In the genomic region with DNA sequence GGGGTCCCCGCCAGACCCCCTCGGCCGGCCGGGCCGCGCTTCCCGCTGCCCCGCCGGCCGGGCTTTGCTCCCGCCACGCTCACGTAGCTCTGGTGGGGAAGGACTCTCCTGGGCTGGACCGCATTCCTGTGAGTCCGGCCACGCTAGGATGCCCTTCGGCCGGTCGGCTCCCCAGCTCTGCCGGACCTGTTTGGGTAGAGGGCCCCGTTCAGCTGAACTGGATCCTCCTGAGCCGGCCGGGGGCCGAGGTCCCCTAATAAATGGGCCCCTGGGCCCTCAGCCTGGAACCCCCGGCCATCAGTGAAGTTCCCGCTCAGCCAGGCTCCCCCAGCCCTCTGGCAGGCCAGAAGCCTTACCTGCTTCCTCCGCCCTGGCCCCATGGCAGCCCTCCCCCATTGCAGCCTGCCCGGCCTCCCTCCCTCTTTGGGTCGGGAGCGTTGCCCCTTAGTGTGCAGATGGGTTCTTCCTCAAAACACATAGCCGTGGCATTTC, we compare ENCODE assay signal across 8 cellular contexts. TPM values are rescaled to one million over a fixed set of nuclear protein-coding genes. Genes with fewer than 3 reads are reported as not detected.
DNase-seq lines count a peak whose midpoint lies in the region; ATAC-seq and TF ChIP-seq lines count a peak whose summit lies in the region.

No MANE protein-coding gene starts in this region.

- no peaks in the 10 kb centered on the region for H3K9me3 Mint-ChIP-seq in activated naive CD4-positive, alpha-beta T cell treated with anti-CD3 and anti-CD28 coated beads, Interleukin-2, amount 50 U/mL, for 72 hours

- TF ChIP-seq POLR2A in sigmoid colon (IDR thresholded peaks at IDR 0.05) = no peak

- peak overlapping the region; percentile 58 to 86 for H3K27ac Mint-ChIP-seq in activated naive CD4-positive, alpha-beta T cell treated with anti-CD3 and anti-CD28 coated beads, Interleukin-2, amount 50 U/mL, for 72 hours

- WGBS in sigmoid colon, 2 donors = 1% methylated on average over 31 of the region's 31 CpGs

- H3K4me2 ChIP-seq in MM.1S (ENCODE audit: low read depth, low read length) = peak overlapping the region; percentile 77

- no peaks in the 10 kb centered on the region for H3K9me2 ChIP-seq in MM.1S (replicated peaks; ENCODE audit: insufficient read depth, low read length)

- peak overlapping the region; percentile 65 for H3K9ac ChIP-seq in MM.1S (ENCODE audit: low read length)

- H3K9me3 ChIP-seq in MM.1S (replicated peaks; ENCODE audit: insufficient read depth, low read length) = no peaks in the 10 kb centered on the region
- H3K9me3 ChIP-seq in sigmoid colon = no peaks in the 10 kb centered on the region

- TF ChIP-seq CTCF in MM.1S (IDR thresholded peaks at IDR 0.05; ENCODE audit: low read length) = no peak
- TF ChIP-seq CTCF in sigmoid colon (IDR thresholded peaks at IDR 0.05) = no peak

- peaks cover 10 to 16% of the 10 kb centered on the region in 2 donors for H3K36me3 Mint-ChIP-seq in activated naive CD4-positive, alpha-beta T cell treated with anti-CD3 and anti-CD28 coated beads, Interleukin-2, amount 50 U/mL, for 72 hours

- peak overlapping the region; percentile 23; the same call in 1 of the 2 replicates for H2AFZ ChIP-seq in MM.1S (ENCODE audit: low read length)

- no peak overlapping the region for H3K27ac ChIP-seq in MM.1S (ENCODE audit: low read length)
- H3K27ac ChIP-seq in sigmoid colon = peak overlapping the region; percentile 88 to 95 (median 92)

- H3K4me3 ChIP-seq in MM.1S (ENCODE audit: low read length) = peak overlapping the region; percentile 68
- peak overlapping the region; percentile 68 to 97 (median 90) for H3K4me3 ChIP-seq in sigmoid colon

- H3K4me1 ChIP-seq in MM.1S (ENCODE audit: low read length) = peaks cover 5% of the 10 kb centered on the region; the same call in 1 of the 2 replicates
- H3K4me1 ChIP-seq in sigmoid colon = peaks cover 0 to 26% (median 20%) of the 10 kb centered on the region in 4 donors

- no peak for TF ChIP-seq EP300 in sigmoid colon (IDR thresholded peaks at IDR 0.05)

- H4K20me1 ChIP-seq in MM.1S (ENCODE audit: insufficient read depth, low read length) = no peaks in the 10 kb centered on the region

- peaks cover 11% of the 10 kb centered on the region for H3K79me2 ChIP-seq in MM.1S (ENCODE audit: low read length)

- DNase-seq in D341Med (ENCODE audit: low spot score) (peak; percentile 51), MM.1S (peak; percentile 7), left ventricle myocardium superior (no peak), sigmoid colon (peak; percentile 67), COLO829 (ENCODE audit: low spot score) (no peak), NCI-H1105 (lab: John Stamatoyannopoulos, UW) (no peak)
- peak in 1 of 2 donors; percentile 43 for DNase-seq in activated naive CD4-positive, alpha-beta T cell treated with anti-CD3 and anti-CD28 coated beads, Interleukin-2, amount 50 U/mL, for 72 hours (ENCODE audit: low spot score in 2 of 2)

- H3K27me3 ChIP-seq in MM.1S (replicated peaks; ENCODE audit: insufficient read depth, low read length) = no peaks in the 10 kb centered on the region
- H3K27me3 ChIP-seq in sigmoid colon = no peaks in the 10 kb centered on the region

- ATAC-seq in GM21576 (IDR thresholded peaks at IDR 0.05; ENCODE audit: unreplicated experiment) = peak; percentile 31
- peak; percentile 23 to 43 for ATAC-seq in activated naive CD4-positive, alpha-beta T cell treated with anti-CD3 and anti-CD28 coated beads, Interleukin-2, amount 50 U/mL, for 72 hours
- peak; percentile 23 for ATAC-seq in left ventricle myocardium superior

- no peaks in the 10 kb centered on the region for H3F3A ChIP-seq in MM.1S (ENCODE audit: insufficient read depth, low read length)

- intact Hi-C loops in left ventricle myocardium superior (cut with micrococcal nuclease) = no loop called here
- intact Hi-C loops in sigmoid colon (cut with DNase I) = loop anchor here (2.0 to 10.0 kb wide), 3 partner anchors 24 to 276 kb away; a partner anchor contains a TSS

- H3K36me3 ChIP-seq in MM.1S (replicated peaks; ENCODE audit: insufficient read depth, low read length) (no peaks in the 10 kb centered on the region), sigmoid colon (peaks cover 5 to 26% (median 9%) of the 10 kb centered on the region in 4 donors)

RNA-seq across cellular contexts. Expression of a gene that starts 0.6 kb away (rescaled TPM):
- total RNA-seq in activated naive CD4-positive, alpha-beta T cell treated with anti-CD3 and anti-CD28 coated beads, Interleukin-2, amount 50 U/mL, for 72 hours = 10 to 100 TPM; 24.3 to 26.7 TPM
- total RNA-seq in left ventricle myocardium superior (13.2 TPM), sigmoid colon (10 to 100 TPM; 11.1 to 18.3 (median 18.1) TPM)
- 10 to 100 TPM in 1 of 3 donors, 1 to 10 TPM in 2; 8.4 to 19.3 (median 9.9) TPM for polyA plus RNA-seq in sigmoid colon

RNA-seq across cellular contexts. Expression of a gene that starts 14.8 kb away (rescaled TPM):
- 10 to 100 TPM; 15.9 to 24.5 TPM for total RNA-seq in activated naive CD4-positive, alpha-beta T cell treated with anti-CD3 and anti-CD28 coated beads, Interleukin-2, amount 50 U/mL, for 72 hours
- total RNA-seq in left ventricle myocardium superior = 108 TPM
- total RNA-seq in sigmoid colon = 10 to 100 TPM; 36.8 to 40.3 (median 39.1) TPM
- polyA plus RNA-seq in sigmoid colon = 100 to 1,000 TPM; 111 to 325 (median 192) TPM

RNA-seq across cellular contexts. Expression of a gene that starts 23.9 kb away (rescaled TPM):
- 10 to 100 TPM; 51.0 to 89.9 TPM for total RNA-seq in activated naive CD4-positive, alpha-beta T cell treated with anti-CD3 and anti-CD28 coated beads, Interleukin-2, amount 50 U/mL, for 72 hours
- total RNA-seq in left ventricle myocardium superior (130 TPM), sigmoid colon (10 to 100 TPM; 30.3 to 40.3 (median 33.6) TPM)
- 100 to 1,000 TPM in 1 of 3 donors, 10 to 100 TPM in 2; 22.2 to 164 (median 31.0) TPM for polyA plus RNA-seq in sigmoid colon

Comparison
In these comparisons a context has a peak if more than half of its experiments do, and no peak if none do; other contexts are left out.
1. DNase-seq: peak in D341Med (single experiment), MM.1S (single experiment) and sigmoid colon (single experiment); none in left ventricle myocardium superior (single experiment), COLO829 (single experiment) and NCI-H1105 (single experiment).
2. Peak in every context shown above with its lines, with median percentiles within 50 percentile points of each other: ATAC-seq.